8 cellular contexts compared by ENCODE assay signal in genomic region chr10:97320480-97321031, GRCh38. TPM values are rescaled to one million over a fixed set of nuclear protein-coding genes. Genes with fewer than 3 reads are reported as not detected.
DNase-seq lines count a peak whose midpoint lies in the region; ATAC-seq and TF ChIP-seq lines count a peak whose summit lies in the region.

No MANE protein-coding gene starts in this region.

- peak overlapping the region; percentile 82 for H3K4me3 ChIP-seq in HUES6 (ENCODE audit: low read depth, low read length)
- peak overlapping the region; percentile 91 for H3K4me3 ChIP-seq in psoas muscle

- peak in 1 of 2 donors; percentile 3 for ATAC-seq in activated T-cell treated with anti-CD3 and anti-CD28 coated beads, Interleukin-2, amount 50 U/mL, for 4 hours
- peak in 1 of 4 donors; percentile 35 for ATAC-seq in psoas muscle

- no peaks in the 10 kb centered on the region for H3K36me3 Mint-ChIP-seq in activated T-cell treated with anti-CD3 and anti-CD28 coated beads, Interleukin-2, amount 50 U/mL, for 4 hours (ENCODE audit: insufficient read depth)
- no peaks in the 10 kb centered on the region for H3K36me3 Mint-ChIP-seq in glutamatergic neuron (ENCODE audit: unreplicated experiment)

- H3K4me1 ChIP-seq in HUES6 (ENCODE audit: control insufficient read depth, insufficient read depth, low read length) = peaks cover 17% of the 10 kb centered on the region
- peaks cover 9% of the 10 kb centered on the region for H3K4me1 ChIP-seq in psoas muscle

- H3K4me1 Mint-ChIP-seq in activated T-cell treated with anti-CD3 and anti-CD28 coated beads, Interleukin-2, amount 50 U/mL, for 4 hours (ENCODE audit: low read depth) = peaks cover 33% of the 10 kb centered on the region
- H3K4me1 Mint-ChIP-seq in glutamatergic neuron (ENCODE audit: low read depth, unreplicated experiment) = peaks cover 23% of the 10 kb centered on the region

- no peaks in the 10 kb centered on the region for H3K27me3 Mint-ChIP-seq in activated T-cell treated with anti-CD3 and anti-CD28 coated beads, Interleukin-2, amount 50 U/mL, for 4 hours (ENCODE audit: low read depth)
- H3K27me3 Mint-ChIP-seq in glutamatergic neuron (ENCODE audit: unreplicated experiment) = peaks cover 13% of the 10 kb centered on the region

- intact Hi-C loops in psoas muscle (cut with DNase I) = no loop called here

- H3K9ac ChIP-seq in HUES6 (ENCODE audit: low read length) = peak overlapping the region; percentile 98

- no peak for DNase-seq in activated T-cell treated with anti-CD3 and anti-CD28 coated beads, Interleukin-2, amount 50 U/mL, for 4 hours
- DNase-seq in glutamatergic neuron (peak; percentile 28), psoas muscle (peak in 1 of 2 donors; percentile 54), NCI-H1105 (lab: John Stamatoyannopoulos, UW) (no peak), D341Med (ENCODE audit: low spot score) (no peak), DMS79 treated with DMSO at 0.1 percent for 48 hours (lab: John Stamatoyannopoulos, UW) (no peak)
- no peak for DNase-seq in NK-92 treated with Interleukin-12 subunit alpha and Interleukin-12 subunit beta, amount 100 ng/mL, for 24 hours (lab: John Stamatoyannopoulos, UW)

- TF ChIP-seq CTCF in glutamatergic neuron (IDR thresholded peaks at IDR 0.05; ENCODE audit: partially characterized antibody, unreplicated experiment) (no peak), psoas muscle (IDR thresholded peaks at IDR 0.05) (no peak)

- peak overlapping the region; percentile 83 for H3K4me3 Mint-ChIP-seq in activated T-cell treated with anti-CD3 and anti-CD28 coated beads, Interleukin-2, amount 50 U/mL, for 4 hours
- H3K4me3 Mint-ChIP-seq in glutamatergic neuron (ENCODE audit: unreplicated experiment) = peak overlapping the region; percentile 93

- peak overlapping the region; percentile 80 for H3K27ac Mint-ChIP-seq in glutamatergic neuron (ENCODE audit: unreplicated experiment)

- H3K27me3 ChIP-seq in HUES6 (ENCODE audit: control insufficient read depth, insufficient read depth, low read length) (peaks cover 27% of the 10 kb centered on the region), psoas muscle (ENCODE audit: insufficient read depth in 3 of 3, low read length in 2 of 3) (no peaks in the 10 kb centered on the region)

- H3K36me3 ChIP-seq in HUES6 (ENCODE audit: control insufficient read depth, insufficient read depth, low read length) (no peaks in the 10 kb centered on the region), psoas muscle (ENCODE audit: insufficient read depth in 1 of 2, low read depth in 1 of 2) (no peaks in the 10 kb centered on the region)

- WGBS in psoas muscle, 3 donors = 7 to 18% (median 13%) methylated on average over 24 of the region's 24 CpGs

- no peak overlapping the region; the same call in 1 of the 2 replicates for H3K27ac ChIP-seq in HUES6 (ENCODE audit: low read depth, low read length)
- H3K27ac ChIP-seq in psoas muscle = peak overlapping the region; percentile 96

- no peaks in the 10 kb centered on the region for H3K9me3 Mint-ChIP-seq in activated T-cell treated with anti-CD3 and anti-CD28 coated beads, Interleukin-2, amount 50 U/mL, for 4 hours
- peaks cover 10% of the 10 kb centered on the region for H3K9me3 Mint-ChIP-seq in glutamatergic neuron (ENCODE audit: unreplicated experiment)

- no peaks in the 10 kb centered on the region for H3K9me3 ChIP-seq in HUES6 (ENCODE audit: control insufficient read depth, insufficient read depth, low read depth, low read length)
- no peaks in the 10 kb centered on the region for H3K9me3 ChIP-seq in psoas muscle

RNA-seq across cellular contexts. Expression of gene FRAT1, which starts 1.5 kb away (rescaled TPM):
- 1 to 10 TPM; 1.6 to 3.2 (median 2.4) TPM for total RNA-seq in activated T-cell treated with anti-CD3 and anti-CD28 coated beads, Interleukin-2, amount 50 U/mL, for 4 hours
- total RNA-seq in glutamatergic neuron (ENCODE audit: unreplicated experiment) (10.0 TPM), psoas muscle (1 to 10 TPM; 1.2 to 3.4 (median 2.7) TPM)
- 1 to 10 TPM in 2 of 3 donors, under 1 TPM in 1; 0.61 to 3.9 (median 1.6) TPM for polyA plus RNA-seq in psoas muscle

RNA-seq across cellular contexts. Expression of gene FRAT2, which starts 14.0 kb away (rescaled TPM):
- 10 to 100 TPM in 2 of 3 donors, 1 to 10 TPM in 1; 9.9 to 11.7 (median 11.4) TPM for total RNA-seq in activated T-cell treated with anti-CD3 and anti-CD28 coated beads, Interleukin-2, amount 50 U/mL, for 4 hours
- total RNA-seq in glutamatergic neuron (ENCODE audit: unreplicated experiment) (15.9 TPM), psoas muscle (10 to 100 TPM in 1 of 4 donors, 1 to 10 TPM in 3; 5.3 to 11.1 (median 6.6) TPM)
- 10 to 100 TPM in 2 of 3 donors, 1 to 10 TPM in 1; 3.2 to 28.4 (median 12.4) TPM for polyA plus RNA-seq in psoas muscle

RNA-seq across cellular contexts. Expression of gene ARHGAP19, which starts 28.1 kb away (rescaled TPM):
- 10 to 100 TPM in 2 of 3 donors, 1 to 10 TPM in 1; 9.2 to 14.2 (median 10.6) TPM for total RNA-seq in activated T-cell treated with anti-CD3 and anti-CD28 coated beads, Interleukin-2, amount 50 U/mL, for 4 hours
- total RNA-seq in glutamatergic neuron (ENCODE audit: unreplicated experiment) = 9.8 TPM
- 1 to 10 TPM; 1.2 to 3.9 (median 1.8) TPM for total RNA-seq in psoas muscle
- 1 to 10 TPM in 1 of 3 donors, under 1 TPM in 2; 0.77 to 1.8 (median 0.94) TPM for polyA plus RNA-seq in psoas muscle
